Comparison of ENCODE assay signal across 10 cellular contexts in the genomic region with DNA sequence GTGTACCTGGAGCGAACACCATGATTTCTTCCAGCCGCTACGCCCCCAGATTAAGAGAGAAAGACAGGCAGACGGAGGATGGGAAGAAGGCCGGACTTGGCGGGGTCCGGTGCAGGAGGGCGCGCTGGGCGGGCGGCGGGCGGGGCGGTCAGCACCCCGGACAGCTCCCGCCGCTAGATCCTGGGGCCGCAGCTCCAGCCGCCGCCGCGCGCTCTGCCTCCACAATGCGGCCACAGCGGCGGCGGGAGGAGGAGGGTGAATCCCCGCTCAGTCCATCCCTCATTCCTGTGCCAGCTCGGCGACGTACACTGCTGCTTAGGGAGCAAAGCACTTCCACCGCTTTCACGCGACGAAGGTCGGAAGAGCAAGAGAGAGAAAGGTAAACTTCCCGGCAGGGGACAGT. TPM values are rescaled to one million over a fixed set of nuclear protein-coding genes. Genes with fewer than 3 reads are reported as not detected.
A peak's percentile ranks its signal among the peaks of the same experiment; 100 is the strongest.
DNase-seq lines count a peak whose midpoint lies in the region; ATAC-seq, FAIRE-seq and TF ChIP-seq lines count a peak whose summit lies in the region.
"Had no signal": no experiment of that assay in that cellular context is flagged by ENCODE, and none has a peak within 500 bp of the region (broad histone marks: within the 10 kb centered on the region; RNA-seq: fewer than 3 reads in every experiment).

A gene with protein sequence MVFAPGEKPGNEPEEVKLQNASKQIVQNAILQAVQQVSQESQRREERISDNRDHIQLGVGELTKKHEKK (minus strand): TSS at position 226 of the 403 bp plus-strand sequence. CDS start 204 bp downstream, at position 22.

- no peaks in the 10 kb centered on the region for H3K79me2 ChIP-seq in osteoblast (ENCODE audit: insufficient read depth, low read length)

- no peak within 1 kb of the TSS for H2AFZ ChIP-seq in osteoblast (ENCODE audit: low read length)

- no peak for ATAC-seq in HG03565 (IDR thresholded peaks at IDR 0.05; ENCODE audit: unreplicated experiment)

- H3K27ac ChIP-seq in osteoblast (ENCODE audit: low read depth, low read length) = no peak within 1 kb of the TSS
- H3K27ac ChIP-seq: neutrophil had no signal

- no peak for FAIRE-seq in frontal cortex (lab: Jason Lieb, UNC)

- DNase-seq in stimulated activated CD4-positive, alpha-beta T cell treated with anti-CD3 and anti-CD28 coated beads, Interleukin-15, amount 100 ng/mL, for 24 hours = peak; percentile 47
- DNase-seq in stimulated activated CD4-positive, alpha-beta T cell treated with anti-CD3 and anti-CD28 coated beads, Interleukin-4, amount 100 ng/mL, for 24 hours = no peak
- peak; percentile 5 for DNase-seq in activated CD4-positive, alpha-beta T cell treated with anti-CD3 and anti-CD28 coated beads, Interleukin-2, amount 50 U/mL, for 1 hour
- DNase-seq in frontal cortex (ENCODE audit: low spot score in 2 of 2) = peak; percentile 45 to 58
- DNase-seq in osteoblast (ENCODE audit: insufficient read length, low spot score, missing footprints) = peak; percentile 90
- DNase-seq in A172 (ENCODE audit: low spot score) = no peak
- DNase-seq in NCI-H1436 (lab: John Stamatoyannopoulos, UW) = no peak

- H3K9me3 ChIP-seq in osteoblast (ENCODE audit: low read depth, low read length) = no peaks in the 10 kb centered on the region
- H3K9me3 ChIP-seq: neutrophil had no signal

- H3K4me1 ChIP-seq in osteoblast (ENCODE audit: insufficient read depth, low read length) = no peaks in the 10 kb centered on the region

- no peaks in the 10 kb centered on the region for H4K20me1 ChIP-seq in osteoblast (ENCODE audit: insufficient read depth, low read length)

- H3K4me3 ChIP-seq in osteoblast (ENCODE audit: insufficient read depth, low read length) = no peak within 1 kb of the TSS

- TF ChIP-seq CTCF in osteoblast (IDR thresholded peaks at IDR 0.05; ENCODE audit: extremely low read depth, low read depth, low read length) = no peak

- H3K4me2 ChIP-seq in osteoblast (ENCODE audit: insufficient read depth, low read length) = no peak within 1 kb of the TSS

- no peaks in the 10 kb centered on the region for H3K36me3 ChIP-seq in osteoblast (ENCODE audit: insufficient read depth, low read length)
- H3K36me3 ChIP-seq: neutrophil had no signal

- no peaks in the 10 kb centered on the region for H3K27me3 ChIP-seq in osteoblast (ENCODE audit: insufficient read depth, low read length)

RNA-seq across cellular contexts. Expression of the gene that starts here (rescaled TPM):
- total RNA-seq in frontal cortex = 4.5 TPM
- total RNA-seq in osteoblast = not detected in 2 replicates
- total RNA-seq in A172 (2014; rRNA removed; shearing (Covaris generic)) = not detected in 2 replicates
- total RNA-seq: T-helper 1 cell treated with Interleukin-12 subunit alpha and Interleukin-12 subunit beta and Interleukin-4 antibody, amounts not matched to agents 30 ng/mL and 1 ng/mL, for 36 hours had no signal

Comparison
In these comparisons a context has a peak if more than half of its experiments do, and no peak if none do; other contexts are left out.
1. DNase-seq: peak in stimulated activated CD4-positive, alpha-beta T cell treated with anti-CD3 and anti-CD28 coated beads, Interleukin-15, amount 100 ng/mL, for 24 hours (single experiment), activated CD4-positive, alpha-beta T cell treated with anti-CD3 and anti-CD28 coated beads, Interleukin-2, amount 50 U/mL, for 1 hour (single experiment) and frontal cortex (2 of 2); none in stimulated activated CD4-positive, alpha-beta T cell treated with anti-CD3 and anti-CD28 coated beads, Interleukin-4, amount 100 ng/mL, for 24 hours (single experiment), A172 (single experiment) and NCI-H1436 (single experiment).
2. Peak in DNase-seq in osteoblast; RNA of the gene not detected or under 1 TPM.